ENCODE assay signal across 15 cellular contexts in genomic region chr13:99439048-99439447, GRCh38.
"Had no signal": no experiment of that assay in that cellular context is flagged by ENCODE, and none has a peak within 500 bp of the region (broad histone marks: within the 10 kb centered on the region; RNA-seq: fewer than 3 reads in every experiment).

No MANE protein-coding gene starts in this region.

- DNase-seq: activated CD4-positive, alpha-beta T cell treated with anti-CD3 and anti-CD28 coated beads, Interleukin-2, amount 10 ng/mL, durations not matched to agents 7 days and 5 days; activated naive CD4-positive, alpha-beta T cell treated with Interleukin-2 at 50 U/mL for 16 hours; aorta; dermis blood vessel endothelial cell; effector memory CD8-positive, alpha-beta T cell; foreskin melanocyte; mammary epithelial cell; naive B cell; stimulated activated CD4-positive, alpha-beta T cell treated with anti-CD3 and anti-CD28 coated beads, Interleukin-12 subunit alpha, Interleukin-12 subunit beta, amount 100 ng/mL, for 4 hours; stimulated activated CD4-positive, alpha-beta T cell treated with anti-CD3 and anti-CD28 coated beads, Interleukin-2, amount 100 ng/mL, for 24 hours; tibial artery had no signal

- H3K36me3 Mint-ChIP-seq: naive B cell had no signal

- H3K36me3 ChIP-seq: tibial artery, vagina had no signal

- H2AFZ ChIP-seq: parathyroid adenoma had no signal

- H3K27me3 Mint-ChIP-seq: activated T-helper 17 cell treated with anti-CD3 and anti-CD28 coated beads, Interleukin-2, amount 50 U/mL, for 72 hours; naive B cell had no signal

- H3K4me3 ChIP-seq: tibial artery, vagina had no signal

- H3K4me1 ChIP-seq: parathyroid adenoma had no signal

- H3K9me3 Mint-ChIP-seq: activated CD4-positive, alpha-beta T cell treated with anti-CD3 and anti-CD28 coated beads, Interleukin-2, amount 10 ng/mL, durations not matched to agents 7 days and 5 days; activated T-helper 17 cell treated with anti-CD3 and anti-CD28 coated beads, Interleukin-2, amount 50 U/mL, for 72 hours; effector memory CD8-positive, alpha-beta T cell; naive B cell; T-helper 2 cell treated with Interferon-gamma antibody and Interleukin-4, amounts not matched to agents 5 μg/mL and 100 μg/mL, for 36 hours had no signal

- H3K27ac ChIP-seq: parathyroid adenoma, tibial artery, vagina had no signal

- H3K27me3 ChIP-seq: vagina had no signal

- H3K9me3 ChIP-seq: tibial artery, vagina had no signal

- H3K79me2 ChIP-seq: parathyroid adenoma had no signal

- H3K4me3 Mint-ChIP-seq: activated CD4-positive, alpha-beta T cell treated with anti-CD3 and anti-CD28 coated beads, Interleukin-2, amount 10 ng/mL, durations not matched to agents 7 days and 5 days; activated T-helper 17 cell treated with anti-CD3 and anti-CD28 coated beads, Interleukin-2, amount 50 U/mL, for 72 hours; effector memory CD8-positive, alpha-beta T cell; T-helper 2 cell treated with Interferon-gamma antibody and Interleukin-4, amounts not matched to agents 5 μg/mL and 100 μg/mL, for 36 hours had no signal

- H3K27ac Mint-ChIP-seq: activated CD4-positive, alpha-beta T cell treated with anti-CD3 and anti-CD28 coated beads, Interleukin-2, amount 10 ng/mL, durations not matched to agents 7 days and 5 days; activated T-helper 17 cell treated with anti-CD3 and anti-CD28 coated beads, Interleukin-2, amount 50 U/mL, for 72 hours; effector memory CD8-positive, alpha-beta T cell; T-helper 2 cell treated with Interferon-gamma antibody and Interleukin-4, amounts not matched to agents 5 μg/mL and 100 μg/mL, for 36 hours had no signal

- ATAC-seq: activated T-helper 17 cell treated with anti-CD3 and anti-CD28 coated beads, Interleukin-2, amount 50 U/mL, for 72 hours; effector memory CD8-positive, alpha-beta T cell had no signal

- H3K9ac ChIP-seq: parathyroid adenoma had no signal
